8 cellular contexts compared by ENCODE assay signal in the genomic region with DNA sequence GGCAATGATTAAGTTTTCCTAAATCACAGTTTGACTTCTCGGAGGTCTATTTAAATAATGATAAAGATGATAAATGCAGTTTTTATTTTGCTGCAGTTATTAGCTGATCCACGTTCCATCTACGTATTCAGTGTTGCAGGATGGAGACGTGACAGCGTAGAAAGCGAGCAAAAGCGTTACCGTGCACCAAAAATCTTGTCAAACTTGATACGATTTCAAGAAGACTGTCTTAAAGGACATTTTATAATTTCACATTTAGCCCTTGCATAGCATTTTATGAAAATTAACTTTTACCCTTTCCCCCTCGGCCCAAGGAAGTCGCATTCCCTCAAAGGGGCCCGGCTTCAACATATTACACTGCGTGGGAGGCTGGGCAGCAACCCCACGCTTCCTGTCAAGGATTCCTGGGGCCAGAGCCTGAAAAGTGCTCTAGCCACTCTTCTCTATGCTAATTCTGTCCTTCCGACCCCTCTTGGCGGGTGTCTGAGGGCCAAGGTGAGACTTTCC. TPM values are rescaled to one million over a fixed set of nuclear protein-coding genes. Genes with fewer than 3 reads are reported as not detected.
DNase-seq lines count a peak whose midpoint lies in the region; ATAC-seq and TF ChIP-seq lines count a peak whose summit lies in the region.

No MANE protein-coding gene starts in this region.

- POLR2A ChIA-PET in activated CD4-positive, alpha-beta memory T cell treated with anti-CD3 and anti-CD28 coated beads for 36 hours (lab: Charles Lee): interaction anchor here (1.4 to 1.5 kb wide), 3 partner anchors 7 to 457 kb away, joined by 3 to 6 read pairs (median 3); a partner anchor contains a TSS

- DNase-seq in GM23338 (ENCODE audit: low spot score): no peak
- DNase-seq in activated CD4-positive, alpha-beta memory T cell treated with anti-CD3 and anti-CD28 coated beads for 36 hours: no peak
- no peak for DNase-seq in left cardiac atrium
- DNase-seq in cortex of kidney (lab: John Stamatoyannopoulos, UW): no peak
- no peak for DNase-seq in SK-N-DZ (ENCODE audit: low spot score)

- H3K36me3 Mint-ChIP-seq in GM23338 (ENCODE audit: low read depth): no peaks in the 10 kb centered on the region
- H3K36me3 Mint-ChIP-seq in activated CD4-positive, alpha-beta memory T cell treated with anti-CD3 and anti-CD28 coated beads for 36 hours: peaks cover 3% of the 10 kb centered on the region

- ATAC-seq in GM23338 (no peak), left cardiac atrium (peak; percentile 17 to 24), HG02642 (IDR thresholded peaks at IDR 0.05; ENCODE audit: poor library complexity, unreplicated experiment) (no peak), GM21723 (IDR thresholded peaks at IDR 0.05; ENCODE audit: unreplicated experiment) (no peak)

- H3K4me1 Mint-ChIP-seq in GM23338: peaks cover 32% of the 10 kb centered on the region
- peaks cover 36% of the 10 kb centered on the region for H3K4me1 Mint-ChIP-seq in activated CD4-positive, alpha-beta memory T cell treated with anti-CD3 and anti-CD28 coated beads for 36 hours (ENCODE audit: low read depth)

- peak overlapping the region; percentile 88 for H3K9ac ChIP-seq in skeletal muscle satellite cell (ENCODE audit: low read depth, low read length)

- H4K20me1 ChIP-seq in GM23338 (replicated peaks; ENCODE audit: insufficient read depth): peaks cover 21% of the 10 kb centered on the region; the same call in 1 of the 2 replicates

- H3K4me3 ChIP-seq in GM23338 (peak overlapping the region; percentile 82), skeletal muscle satellite cell (ENCODE audit: low read length) (peak overlapping the region; percentile 78)

- H3K9me3 Mint-ChIP-seq in GM23338: no peaks in the 10 kb centered on the region
- no peaks in the 10 kb centered on the region for H3K9me3 Mint-ChIP-seq in activated CD4-positive, alpha-beta memory T cell treated with anti-CD3 and anti-CD28 coated beads for 36 hours

- no peak overlapping the region; the same call in 1 of the 2 replicates for H3K27ac Mint-ChIP-seq in GM23338
- peak overlapping the region; percentile 94 for H3K27ac Mint-ChIP-seq in activated CD4-positive, alpha-beta memory T cell treated with anti-CD3 and anti-CD28 coated beads for 36 hours

- H3K4me2 ChIP-seq in GM23338 (peak overlapping the region; percentile 97), skeletal muscle satellite cell (ENCODE audit: low read length) (peak overlapping the region; percentile 92)

- H3K27me3 ChIP-seq in GM23338 (ENCODE audit: insufficient read depth): peaks cover 90% of the 10 kb centered on the region
- peaks cover 3% of the 10 kb centered on the region for H3K27me3 ChIP-seq in skeletal muscle satellite cell (ENCODE audit: control insufficient read depth, insufficient read depth, low read length)

- H3K27ac ChIP-seq in GM23338 (ENCODE audit: low read depth): no peak overlapping the region

- TF ChIP-seq CTCF in GM23338 (conservative IDR thresholded peaks at IDR 0.05; ENCODE audit: low read depth in 2 of 2): no peak

- no peaks in the 10 kb centered on the region for H3K36me3 ChIP-seq in GM23338 (ENCODE audit: insufficient read depth)
- H3K36me3 ChIP-seq in skeletal muscle satellite cell (ENCODE audit: insufficient read depth, low read length): no peaks in the 10 kb centered on the region

- no peaks in the 10 kb centered on the region for H3K9me2 ChIP-seq in GM23338 (ENCODE audit: insufficient read depth)

- H3K27me3 Mint-ChIP-seq in GM23338 (ENCODE audit: insufficient read depth, low read depth, poor library complexity): peaks cover 72% of the 10 kb centered on the region
- no peaks in the 10 kb centered on the region for H3K27me3 Mint-ChIP-seq in activated CD4-positive, alpha-beta memory T cell treated with anti-CD3 and anti-CD28 coated beads for 36 hours

- H2AFZ ChIP-seq in GM23338: peak overlapping the region; percentile 94

- H3K4me3 Mint-ChIP-seq in GM23338: peak overlapping the region; percentile 92
- H3K4me3 Mint-ChIP-seq in activated CD4-positive, alpha-beta memory T cell treated with anti-CD3 and anti-CD28 coated beads for 36 hours: peak overlapping the region; percentile 98

- no peaks in the 10 kb centered on the region for H3K79me2 ChIP-seq in GM23338 (replicated peaks; ENCODE audit: insufficient read depth)

- H3F3A ChIP-seq in GM23338 (replicated peaks; ENCODE audit: low read depth): peaks cover 18% of the 10 kb centered on the region

- H3K9me3 ChIP-seq in skeletal muscle satellite cell (replicated peaks; ENCODE audit: low read length): no peaks in the 10 kb centered on the region

- peaks cover 40% of the 10 kb centered on the region for H3K4me1 ChIP-seq in GM23338 (ENCODE audit: insufficient read depth)
- H3K4me1 ChIP-seq in skeletal muscle satellite cell (ENCODE audit: control insufficient read depth, insufficient read depth, low read length): peaks cover 21% of the 10 kb centered on the region

- intact Hi-C loops in activated CD4-positive, alpha-beta memory T cell treated with anti-CD3 and anti-CD28 coated beads for 36 hours (cut with micrococcal nuclease): loop anchor here (1.0 to 10.0 kb wide), 5 partner anchors 8 to 545 kb away; a partner anchor contains a TSS
- intact Hi-C loops in left cardiac atrium (cut with DNase I): loop anchor here in 1 of 2 donors (5.0 kb wide), 1 partner anchor 35 kb away; no protein-coding TSS in a partner anchor

- CTCF ChIA-PET in activated CD4-positive, alpha-beta memory T cell treated with anti-CD3 and anti-CD28 coated beads for 36 hours (lab: Charles Lee): interaction anchor here (0.9 to 6.3 kb wide), 12 partner anchors 13 to 320 kb away, joined by 3 to 66 read pairs (median 4); a partner anchor contains a TSS

TF ChIP-seq in GM23338, 12 proteins besides CTCF, POLR2A, EP300 and RAD21 (continues in another document):
- TF ChIP-seq, protein P1, sequence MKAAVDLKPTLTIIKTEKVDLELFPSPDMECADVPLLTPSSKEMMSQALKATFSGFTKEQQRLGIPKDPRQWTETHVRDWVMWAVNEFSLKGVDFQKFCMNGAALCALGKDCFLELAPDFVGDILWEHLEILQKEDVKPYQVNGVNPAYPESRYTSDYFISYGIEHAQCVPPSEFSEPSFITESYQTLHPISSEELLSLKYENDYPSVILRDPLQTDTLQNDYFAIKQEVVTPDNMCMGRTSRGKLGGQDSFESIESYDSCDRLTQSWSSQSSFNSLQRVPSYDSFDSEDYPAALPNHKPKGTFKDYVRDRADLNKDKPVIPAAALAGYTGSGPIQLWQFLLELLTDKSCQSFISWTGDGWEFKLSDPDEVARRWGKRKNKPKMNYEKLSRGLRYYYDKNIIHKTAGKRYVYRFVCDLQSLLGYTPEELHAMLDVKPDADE (IDR thresholded peaks at IDR 0.05): no peak
- TF ChIP-seq EZH2 (IDR thresholded peaks at IDR 0.05; ENCODE audit: low read depth, unreplicated experiment): peak; percentile 63
- no peak for TF ChIP-seq EZH2phosphoT487 (IDR thresholded peaks at IDR 0.05; ENCODE audit: unreplicated experiment)
- TF ChIP-seq STAT1 (IDR thresholded peaks at IDR 0.05; ENCODE audit: unreplicated experiment): no peak

RNA-seq across cellular contexts. Expression of a gene that starts 7.1 kb away (rescaled TPM):
- total RNA-seq in GM23338 (2014; rRNA removed; shearing (Covaris generic)): 2.3 and 2.6 TPM in 2 replicates
- 1.3 and 1.5 TPM in 2 replicates for polyA plus RNA-seq in GM23338 (2016; fragmentation: Nextera tagmentation; extraction: Ambion mirVana)
- total RNA-seq in activated CD4-positive, alpha-beta memory T cell treated with anti-CD3 and anti-CD28 coated beads for 36 hours: 10 to 100 TPM; 12.0 to 12.3 TPM
- total RNA-seq in left cardiac atrium: 10 to 100 TPM; 27.3 to 27.4 TPM
- total RNA-seq in skeletal muscle satellite cell (2012; rRNA removed): 12.7 and 13.4 TPM in 2 replicates
- 3.7 and 3.9 TPM in 2 replicates for polyA plus RNA-seq in SK-N-DZ (2014; cell fraction: cytosol; rRNA removed)
- 2.8 and 4.6 TPM in 2 replicates for polyA plus RNA-seq in SK-N-DZ (2014; cell fraction: nucleus; rRNA removed)

RNA-seq across cellular contexts. Expression of a gene that starts 18.9 kb away (rescaled TPM):
- 0.38 and 1.0 TPM in 2 replicates for total RNA-seq in GM23338 (2014; rRNA removed; shearing (Covaris generic))
- 0.19 and 0.21 TPM in 2 replicates for polyA plus RNA-seq in GM23338 (2016; fragmentation: Nextera tagmentation; extraction: Ambion mirVana)
- 1 to 10 TPM; 2.2 to 2.3 TPM for total RNA-seq in activated CD4-positive, alpha-beta memory T cell treated with anti-CD3 and anti-CD28 coated beads for 36 hours
- total RNA-seq in left cardiac atrium: 10 to 100 TPM; 12.3 to 14.4 TPM
- 3.7 and 4.1 TPM in 2 replicates for total RNA-seq in skeletal muscle satellite cell (2012; rRNA removed)
- polyA plus RNA-seq in SK-N-DZ (2014; cell fraction: cytosol; rRNA removed): 2.9 and 3.5 TPM in 2 replicates
- polyA plus RNA-seq in SK-N-DZ (2014; cell fraction: nucleus; rRNA removed): 6.7 and 8.1 TPM in 2 replicates

Comparison
In these comparisons a context has a peak if more than half of its experiments do, and no peak if none do; other contexts are left out.
1. ATAC-seq: peak in left cardiac atrium (2 of 2); none in GM23338 (single experiment), HG02642 (single experiment) and GM21723 (single experiment).